Comparison of ENCODE assay signal across 7 cellular contexts in the genomic region with DNA sequence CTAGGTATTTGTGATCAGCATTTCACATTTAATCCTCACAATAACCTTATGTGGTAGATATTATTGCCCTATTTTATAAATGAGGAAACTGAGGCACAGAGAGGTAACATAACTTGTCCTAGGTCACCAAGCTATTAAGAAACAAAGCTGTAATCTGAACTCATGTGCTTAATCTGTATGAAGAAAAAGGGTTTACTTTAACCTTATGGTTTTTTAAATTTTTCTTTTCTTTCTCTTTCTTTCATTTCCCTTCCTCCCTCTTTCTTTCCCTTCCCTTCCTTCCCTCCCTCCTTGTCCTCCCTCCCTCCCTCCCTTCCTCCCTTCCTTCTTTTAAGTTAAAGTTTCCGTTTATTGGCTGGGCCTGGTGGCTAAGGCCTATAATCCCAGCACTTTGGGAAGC.
"Had no signal": no experiment of that assay in that cellular context is flagged by ENCODE, and none has a peak within 500 bp of the region (broad histone marks: within the 10 kb centered on the region; RNA-seq: fewer than 3 reads in every experiment).

No MANE protein-coding gene starts in this region.

- H3K4me3 ChIP-seq: GM12878 had no signal

- FAIRE-seq: GM12891, GM12892, GM18507, GM19239 had no signal

- ATAC-seq: GM12878 had no signal

- DNase-seq: GDM1, GF-D8 had no signal
